ENCODE assay signal across 20 cellular contexts in genomic region chr2:16279641-16280040, GRCh38.
"Had no signal": no experiment of that assay in that cellular context is flagged by ENCODE, and none has a peak within 500 bp of the region (broad histone marks: within the 10 kb centered on the region; RNA-seq: fewer than 3 reads in every experiment).

No MANE protein-coding gene starts in this region.

- H3K4me1 Mint-ChIP-seq: naive B cell had no signal

- H3K9me3 Mint-ChIP-seq: mesothelial cell of epicardium had no signal

- H3K4me3 Mint-ChIP-seq: mesothelial cell of epicardium, naive B cell had no signal

- H3K79me2 ChIP-seq: hepatocyte had no signal

- H3K9me3 ChIP-seq: esophagus squamous epithelium, gastrocnemius medialis, heart left ventricle, left lung, lower lobe of right lung, mucosa of descending colon had no signal

- H3K4me2 ChIP-seq: hepatocyte had no signal

- H3K27ac ChIP-seq: coronary artery, dorsolateral prefrontal cortex, esophagus squamous epithelium, gastrocnemius medialis, heart left ventricle, hepatocyte, left lung, lower lobe of right lung had no signal

- H3K36me3 ChIP-seq: esophagus squamous epithelium, gastrocnemius medialis, heart left ventricle, left lung, lower lobe of right lung had no signal

- H3K36me3 Mint-ChIP-seq: mesothelial cell of epicardium, naive B cell had no signal

- DNase-seq: dermis blood vessel endothelial cell; dorsolateral prefrontal cortex; effector CD4-positive, alpha-beta T cell; effector memory CD4-positive, alpha-beta T cell; esophagus squamous epithelium; foreskin fibroblast; foreskin melanocyte; gastrocnemius medialis; heart left ventricle; hypothalamus; left cardiac atrium; left lung; left ventricle myocardium superior; lower lobe of right lung; mesenchymal stem cell; mucosa of descending colon; naive B cell had no signal

- H2AFZ ChIP-seq: hepatocyte had no signal

- H3K27ac Mint-ChIP-seq: mesothelial cell of epicardium, naive B cell had no signal

- H3K4me1 ChIP-seq: gastrocnemius medialis, heart left ventricle, left lung, lower lobe of right lung had no signal

- H3K27me3 ChIP-seq: dorsolateral prefrontal cortex, esophagus squamous epithelium, gastrocnemius medialis, heart left ventricle, hepatocyte, left lung had no signal

- H3K4me3 ChIP-seq: coronary artery, dorsolateral prefrontal cortex, esophagus squamous epithelium, gastrocnemius medialis, heart left ventricle, hepatocyte, left lung, lower lobe of right lung, mucosa of descending colon had no signal
